In the genomic region with DNA sequence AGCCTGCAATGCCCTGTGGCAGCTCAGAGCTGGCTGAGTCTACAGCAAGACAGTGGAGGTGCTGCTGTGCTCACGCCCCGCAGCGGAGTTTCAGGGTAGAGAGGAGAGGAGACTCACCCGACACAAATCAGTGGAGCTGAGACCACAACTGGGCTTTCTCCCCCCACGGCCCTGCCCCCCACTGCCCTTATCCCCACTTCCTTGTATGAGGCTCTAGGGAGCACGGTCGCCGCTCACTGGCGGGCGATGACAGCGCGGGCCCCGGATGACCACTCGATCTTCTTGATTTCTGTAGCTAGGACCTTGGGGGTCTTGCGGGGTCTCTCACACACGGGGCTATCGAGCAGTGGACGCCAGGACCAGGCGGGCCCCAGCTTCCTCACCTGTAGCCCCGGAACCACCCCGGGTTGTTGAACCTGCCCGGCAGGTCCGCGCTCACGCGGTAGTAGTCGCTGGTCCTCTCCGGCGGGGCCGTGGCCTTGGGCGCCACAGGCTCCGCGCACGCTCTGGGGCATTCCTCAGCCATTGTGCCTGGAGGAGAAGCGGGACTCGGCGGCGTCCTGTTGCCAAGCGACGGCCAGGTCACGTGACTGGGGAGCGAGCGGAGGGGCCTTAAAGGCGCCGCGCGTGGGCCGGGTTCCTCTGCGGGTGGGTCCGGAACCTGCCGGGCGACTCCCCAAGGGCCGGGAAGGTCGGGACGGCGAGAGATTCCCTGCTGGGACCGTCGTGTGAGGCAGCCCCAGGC, we compare ENCODE assay signal across 1 cellular context.
TF ChIP-seq lines count a peak whose summit lies in the region.

No MANE protein-coding gene starts in this region.

TF ChIP-seq in WTC11, 78 proteins besides CTCF, POLR2A, EP300 and RAD21 (continued from another document):
- TF ChIP-seq, protein P1, sequence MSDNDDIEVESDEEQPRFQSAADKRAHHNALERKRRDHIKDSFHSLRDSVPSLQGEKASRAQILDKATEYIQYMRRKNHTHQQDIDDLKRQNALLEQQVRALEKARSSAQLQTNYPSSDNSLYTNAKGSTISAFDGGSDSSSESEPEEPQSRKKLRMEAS (CRISPR knock-in tag; IDR thresholded peaks at IDR 0.05) = peak; percentile 53; the same call in 1 of the 2 replicates
- TF ChIP-seq, protein P2, sequence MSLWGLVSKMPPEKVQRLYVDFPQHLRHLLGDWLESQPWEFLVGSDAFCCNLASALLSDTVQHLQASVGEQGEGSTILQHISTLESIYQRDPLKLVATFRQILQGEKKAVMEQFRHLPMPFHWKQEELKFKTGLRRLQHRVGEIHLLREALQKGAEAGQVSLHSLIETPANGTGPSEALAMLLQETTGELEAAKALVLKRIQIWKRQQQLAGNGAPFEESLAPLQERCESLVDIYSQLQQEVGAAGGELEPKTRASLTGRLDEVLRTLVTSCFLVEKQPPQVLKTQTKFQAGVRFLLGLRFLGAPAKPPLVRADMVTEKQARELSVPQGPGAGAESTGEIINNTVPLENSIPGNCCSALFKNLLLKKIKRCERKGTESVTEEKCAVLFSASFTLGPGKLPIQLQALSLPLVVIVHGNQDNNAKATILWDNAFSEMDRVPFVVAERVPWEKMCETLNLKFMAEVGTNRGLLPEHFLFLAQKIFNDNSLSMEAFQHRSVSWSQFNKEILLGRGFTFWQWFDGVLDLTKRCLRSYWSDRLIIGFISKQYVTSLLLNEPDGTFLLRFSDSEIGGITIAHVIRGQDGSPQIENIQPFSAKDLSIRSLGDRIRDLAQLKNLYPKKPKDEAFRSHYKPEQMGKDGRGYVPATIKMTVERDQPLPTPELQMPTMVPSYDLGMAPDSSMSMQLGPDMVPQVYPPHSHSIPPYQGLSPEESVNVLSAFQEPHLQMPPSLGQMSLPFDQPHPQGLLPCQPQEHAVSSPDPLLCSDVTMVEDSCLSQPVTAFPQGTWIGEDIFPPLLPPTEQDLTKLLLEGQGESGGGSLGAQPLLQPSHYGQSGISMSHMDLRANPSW (CRISPR knock-in tag; conservative IDR thresholded peaks at IDR 0.05; ENCODE audit: low read depth) = no peak
- TF ChIP-seq TEAD1 (CRISPR knock-in tag; IDR thresholded peaks at IDR 0.05) (peak; percentile 58; the same call in 1 of the 2 replicates), TP53 (CRISPR knock-in tag; IDR thresholded peaks at IDR 0.05) (no peak), CREB1 (CRISPR knock-in tag; IDR thresholded peaks at IDR 0.05) (no peak)
TF ChIP-seq in WTC11: peak in this region for 7.
